ENCODE assay signal across 1 cellular context in the genomic region with DNA sequence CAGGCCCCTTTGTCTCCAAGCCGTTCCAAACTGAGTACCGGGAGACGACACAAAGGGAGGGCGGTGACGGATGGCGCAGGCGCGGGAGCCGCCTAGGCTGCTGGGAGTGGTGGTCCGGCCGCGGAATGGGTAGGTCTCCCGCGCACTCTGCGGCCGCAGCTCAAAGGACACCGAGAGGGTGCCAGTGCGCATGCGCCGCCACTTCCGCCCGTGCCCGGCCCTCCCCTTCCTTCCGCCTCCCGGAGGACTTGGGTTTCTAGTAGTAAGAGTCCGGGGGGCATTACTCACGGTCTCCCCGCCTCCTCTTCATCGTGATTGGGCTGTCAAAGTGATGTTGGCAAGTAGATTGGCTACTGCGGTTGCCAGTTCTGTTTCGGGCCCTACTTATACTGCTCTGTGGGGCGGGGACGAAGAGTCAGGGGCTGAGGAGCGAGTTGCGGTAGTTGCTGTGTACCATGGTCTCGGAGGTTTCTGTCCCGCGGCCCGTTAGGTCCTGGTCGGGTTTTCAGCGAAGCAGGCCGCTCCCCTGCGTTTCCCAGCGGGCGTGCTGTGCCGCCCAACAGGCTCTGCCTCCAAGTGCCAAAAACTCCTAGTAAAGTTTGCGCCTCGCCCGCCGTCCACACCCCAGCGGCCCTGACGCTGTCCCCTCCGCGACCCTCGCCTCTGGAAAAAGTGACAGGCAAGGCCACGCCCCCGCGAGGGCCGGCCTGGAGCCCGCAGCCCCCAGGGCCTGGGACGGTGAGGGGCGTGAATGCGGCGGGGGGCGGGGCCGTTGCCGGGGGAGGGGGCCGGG.
TF ChIP-seq lines count a peak whose summit lies in the region.

No MANE protein-coding gene starts in this region.

TF ChIP-seq in GM12878, 131 proteins besides CTCF, POLR2A, EP300 and RAD21 (continued from another document and continues in another):
- TF ChIP-seq, protein P1, sequence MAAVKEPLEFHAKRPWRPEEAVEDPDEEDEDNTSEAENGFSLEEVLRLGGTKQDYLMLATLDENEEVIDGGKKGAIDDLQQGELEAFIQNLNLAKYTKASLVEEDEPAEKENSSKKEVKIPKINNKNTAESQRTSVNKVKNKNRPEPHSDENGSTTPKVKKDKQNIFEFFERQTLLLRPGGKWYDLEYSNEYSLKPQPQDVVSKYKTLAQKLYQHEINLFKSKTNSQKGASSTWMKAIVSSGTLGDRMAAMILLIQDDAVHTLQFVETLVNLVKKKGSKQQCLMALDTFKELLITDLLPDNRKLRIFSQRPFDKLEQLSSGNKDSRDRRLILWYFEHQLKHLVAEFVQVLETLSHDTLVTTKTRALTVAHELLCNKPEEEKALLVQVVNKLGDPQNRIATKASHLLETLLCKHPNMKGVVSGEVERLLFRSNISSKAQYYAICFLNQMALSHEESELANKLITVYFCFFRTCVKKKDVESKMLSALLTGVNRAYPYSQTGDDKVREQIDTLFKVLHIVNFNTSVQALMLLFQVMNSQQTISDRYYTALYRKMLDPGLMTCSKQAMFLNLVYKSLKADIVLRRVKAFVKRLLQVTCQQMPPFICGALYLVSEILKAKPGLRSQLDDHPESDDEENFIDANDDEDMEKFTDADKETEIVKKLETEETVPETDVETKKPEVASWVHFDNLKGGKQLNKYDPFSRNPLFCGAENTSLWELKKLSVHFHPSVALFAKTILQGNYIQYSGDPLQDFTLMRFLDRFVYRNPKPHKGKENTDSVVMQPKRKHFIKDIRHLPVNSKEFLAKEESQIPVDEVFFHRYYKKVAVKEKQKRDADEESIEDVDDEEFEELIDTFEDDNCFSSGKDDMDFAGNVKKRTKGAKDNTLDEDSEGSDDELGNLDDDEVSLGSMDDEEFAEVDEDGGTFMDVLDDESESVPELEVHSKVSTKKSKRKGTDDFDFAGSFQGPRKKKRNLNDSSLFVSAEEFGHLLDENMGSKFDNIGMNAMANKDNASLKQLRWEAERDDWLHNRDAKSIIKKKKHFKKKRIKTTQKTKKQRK (IDR thresholded peaks at IDR 0.05; ENCODE audit: low read depth, low read length): peak; percentile 68
- TF ChIP-seq BCL11A (IDR thresholded peaks at IDR 0.05; ENCODE audit: low read depth, low read length): no peak
- TF ChIP-seq HDGF (IDR thresholded peaks at IDR 0.05): peak; percentile 84; the same call in 1 of the 2 replicates
- peak; percentile 95; the same call in 1 of the 2 replicates for TF ChIP-seq CBFB (IDR thresholded peaks at IDR 0.05; ENCODE audit: low read depth)
- TF ChIP-seq ATF7 (IDR thresholded peaks at IDR 0.05; ENCODE audit: low read depth): peak; percentile 72
- peak; percentile 66 for TF ChIP-seq SIX5 (IDR thresholded peaks at IDR 0.05; ENCODE audit: low read depth, low read length, severe bottlenecking)
- TF ChIP-seq, protein P2, sequence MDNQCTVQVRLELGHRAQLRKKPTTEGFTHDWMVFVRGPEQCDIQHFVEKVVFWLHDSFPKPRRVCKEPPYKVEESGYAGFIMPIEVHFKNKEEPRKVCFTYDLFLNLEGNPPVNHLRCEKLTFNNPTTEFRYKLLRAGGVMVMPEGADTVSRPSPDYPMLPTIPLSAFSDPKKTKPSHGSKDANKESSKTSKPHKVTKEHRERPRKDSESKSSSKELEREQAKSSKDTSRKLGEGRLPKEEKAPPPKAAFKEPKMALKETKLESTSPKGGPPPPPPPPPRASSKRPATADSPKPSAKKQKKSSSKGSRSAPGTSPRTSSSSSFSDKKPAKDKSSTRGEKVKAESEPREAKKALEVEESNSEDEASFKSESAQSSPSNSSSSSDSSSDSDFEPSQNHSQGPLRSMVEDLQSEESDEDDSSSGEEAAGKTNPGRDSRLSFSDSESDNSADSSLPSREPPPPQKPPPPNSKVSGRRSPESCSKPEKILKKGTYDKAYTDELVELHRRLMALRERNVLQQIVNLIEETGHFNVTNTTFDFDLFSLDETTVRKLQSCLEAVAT (IDR thresholded peaks at IDR 0.05): peak; percentile 91
- TF ChIP-seq, protein P3, sequence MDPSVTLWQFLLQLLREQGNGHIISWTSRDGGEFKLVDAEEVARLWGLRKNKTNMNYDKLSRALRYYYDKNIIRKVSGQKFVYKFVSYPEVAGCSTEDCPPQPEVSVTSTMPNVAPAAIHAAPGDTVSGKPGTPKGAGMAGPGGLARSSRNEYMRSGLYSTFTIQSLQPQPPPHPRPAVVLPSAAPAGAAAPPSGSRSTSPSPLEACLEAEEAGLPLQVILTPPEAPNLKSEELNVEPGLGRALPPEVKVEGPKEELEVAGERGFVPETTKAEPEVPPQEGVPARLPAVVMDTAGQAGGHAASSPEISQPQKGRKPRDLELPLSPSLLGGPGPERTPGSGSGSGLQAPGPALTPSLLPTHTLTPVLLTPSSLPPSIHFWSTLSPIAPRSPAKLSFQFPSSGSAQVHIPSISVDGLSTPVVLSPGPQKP (IDR thresholded peaks at IDR 0.05; ENCODE audit: low read depth, low read length): peak; percentile 98
- peak; percentile 62 for TF ChIP-seq NFYA (IDR thresholded peaks at IDR 0.05; ENCODE audit: borderline replicate concordance, low read depth, low read length)
- TF ChIP-seq SP1 (IDR thresholded peaks at IDR 0.05; ENCODE audit: low read depth, low read length): peak; percentile 99
- 0 out of 2 replicates have a peak, but pooled peaks have one; percentile 34 for TF ChIP-seq SPI1 (IDR thresholded peaks at IDR 0.05; ENCODE audit: borderline replicate concordance, insufficient read depth, low read depth, low read length)
- TF ChIP-seq, protein P4, sequence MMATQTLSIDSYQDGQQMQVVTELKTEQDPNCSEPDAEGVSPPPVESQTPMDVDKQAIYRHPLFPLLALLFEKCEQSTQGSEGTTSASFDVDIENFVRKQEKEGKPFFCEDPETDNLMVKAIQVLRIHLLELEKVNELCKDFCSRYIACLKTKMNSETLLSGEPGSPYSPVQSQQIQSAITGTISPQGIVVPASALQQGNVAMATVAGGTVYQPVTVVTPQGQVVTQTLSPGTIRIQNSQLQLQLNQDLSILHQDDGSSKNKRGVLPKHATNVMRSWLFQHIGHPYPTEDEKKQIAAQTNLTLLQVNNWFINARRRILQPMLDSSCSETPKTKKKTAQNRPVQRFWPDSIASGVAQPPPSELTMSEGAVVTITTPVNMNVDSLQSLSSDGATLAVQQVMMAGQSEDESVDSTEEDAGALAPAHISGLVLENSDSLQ (IDR thresholded peaks at IDR 0.05): peak; percentile 99
- TF ChIP-seq, protein P5, sequence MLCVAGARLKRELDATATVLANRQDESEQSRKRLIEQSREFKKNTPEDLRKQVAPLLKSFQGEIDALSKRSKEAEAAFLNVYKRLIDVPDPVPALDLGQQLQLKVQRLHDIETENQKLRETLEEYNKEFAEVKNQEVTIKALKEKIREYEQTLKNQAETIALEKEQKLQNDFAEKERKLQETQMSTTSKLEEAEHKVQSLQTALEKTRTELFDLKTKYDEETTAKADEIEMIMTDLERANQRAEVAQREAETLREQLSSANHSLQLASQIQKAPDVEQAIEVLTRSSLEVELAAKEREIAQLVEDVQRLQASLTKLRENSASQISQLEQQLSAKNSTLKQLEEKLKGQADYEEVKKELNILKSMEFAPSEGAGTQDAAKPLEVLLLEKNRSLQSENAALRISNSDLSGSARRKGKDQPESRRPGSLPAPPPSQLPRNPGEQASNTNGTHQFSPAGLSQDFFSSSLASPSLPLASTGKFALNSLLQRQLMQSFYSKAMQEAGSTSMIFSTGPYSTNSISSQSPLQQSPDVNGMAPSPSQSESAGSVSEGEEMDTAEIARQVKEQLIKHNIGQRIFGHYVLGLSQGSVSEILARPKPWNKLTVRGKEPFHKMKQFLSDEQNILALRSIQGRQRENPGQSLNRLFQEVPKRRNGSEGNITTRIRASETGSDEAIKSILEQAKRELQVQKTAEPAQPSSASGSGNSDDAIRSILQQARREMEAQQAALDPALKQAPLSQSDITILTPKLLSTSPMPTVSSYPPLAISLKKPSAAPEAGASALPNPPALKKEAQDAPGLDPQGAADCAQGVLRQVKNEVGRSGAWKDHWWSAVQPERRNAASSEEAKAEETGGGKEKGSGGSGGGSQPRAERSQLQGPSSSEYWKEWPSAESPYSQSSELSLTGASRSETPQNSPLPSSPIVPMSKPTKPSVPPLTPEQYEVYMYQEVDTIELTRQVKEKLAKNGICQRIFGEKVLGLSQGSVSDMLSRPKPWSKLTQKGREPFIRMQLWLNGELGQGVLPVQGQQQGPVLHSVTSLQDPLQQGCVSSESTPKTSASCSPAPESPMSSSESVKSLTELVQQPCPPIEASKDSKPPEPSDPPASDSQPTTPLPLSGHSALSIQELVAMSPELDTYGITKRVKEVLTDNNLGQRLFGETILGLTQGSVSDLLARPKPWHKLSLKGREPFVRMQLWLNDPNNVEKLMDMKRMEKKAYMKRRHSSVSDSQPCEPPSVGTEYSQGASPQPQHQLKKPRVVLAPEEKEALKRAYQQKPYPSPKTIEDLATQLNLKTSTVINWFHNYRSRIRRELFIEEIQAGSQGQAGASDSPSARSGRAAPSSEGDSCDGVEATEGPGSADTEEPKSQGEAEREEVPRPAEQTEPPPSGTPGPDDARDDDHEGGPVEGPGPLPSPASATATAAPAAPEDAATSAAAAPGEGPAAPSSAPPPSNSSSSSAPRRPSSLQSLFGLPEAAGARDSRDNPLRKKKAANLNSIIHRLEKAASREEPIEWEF (IDR thresholded peaks at IDR 0.05; ENCODE audit: insufficient replicate concordance, low read depth, low read length): no peak
- peak; percentile 94 for TF ChIP-seq NBN (IDR thresholded peaks at IDR 0.05)
- TF ChIP-seq, protein P6, sequence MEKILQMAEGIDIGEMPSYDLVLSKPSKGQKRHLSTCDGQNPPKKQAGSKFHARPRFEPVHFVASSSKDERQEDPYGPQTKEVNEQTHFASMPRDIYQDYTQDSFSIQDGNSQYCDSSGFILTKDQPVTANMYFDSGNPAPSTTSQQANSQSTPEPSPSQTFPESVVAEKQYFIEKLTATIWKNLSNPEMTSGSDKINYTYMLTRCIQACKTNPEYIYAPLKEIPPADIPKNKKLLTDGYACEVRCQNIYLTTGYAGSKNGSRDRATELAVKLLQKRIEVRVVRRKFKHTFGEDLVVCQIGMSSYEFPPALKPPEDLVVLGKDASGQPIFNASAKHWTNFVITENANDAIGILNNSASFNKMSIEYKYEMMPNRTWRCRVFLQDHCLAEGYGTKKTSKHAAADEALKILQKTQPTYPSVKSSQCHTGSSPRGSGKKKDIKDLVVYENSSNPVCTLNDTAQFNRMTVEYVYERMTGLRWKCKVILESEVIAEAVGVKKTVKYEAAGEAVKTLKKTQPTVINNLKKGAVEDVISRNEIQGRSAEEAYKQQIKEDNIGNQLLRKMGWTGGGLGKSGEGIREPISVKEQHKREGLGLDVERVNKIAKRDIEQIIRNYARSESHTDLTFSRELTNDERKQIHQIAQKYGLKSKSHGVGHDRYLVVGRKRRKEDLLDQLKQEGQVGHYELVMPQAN (conservative IDR thresholded peaks at IDR 0.05): peak; percentile 89
- TF ChIP-seq CHD1 (IDR thresholded peaks at IDR 0.05; ENCODE audit: low read depth, low read length): peak; percentile 93
- TF ChIP-seq, protein P7, sequence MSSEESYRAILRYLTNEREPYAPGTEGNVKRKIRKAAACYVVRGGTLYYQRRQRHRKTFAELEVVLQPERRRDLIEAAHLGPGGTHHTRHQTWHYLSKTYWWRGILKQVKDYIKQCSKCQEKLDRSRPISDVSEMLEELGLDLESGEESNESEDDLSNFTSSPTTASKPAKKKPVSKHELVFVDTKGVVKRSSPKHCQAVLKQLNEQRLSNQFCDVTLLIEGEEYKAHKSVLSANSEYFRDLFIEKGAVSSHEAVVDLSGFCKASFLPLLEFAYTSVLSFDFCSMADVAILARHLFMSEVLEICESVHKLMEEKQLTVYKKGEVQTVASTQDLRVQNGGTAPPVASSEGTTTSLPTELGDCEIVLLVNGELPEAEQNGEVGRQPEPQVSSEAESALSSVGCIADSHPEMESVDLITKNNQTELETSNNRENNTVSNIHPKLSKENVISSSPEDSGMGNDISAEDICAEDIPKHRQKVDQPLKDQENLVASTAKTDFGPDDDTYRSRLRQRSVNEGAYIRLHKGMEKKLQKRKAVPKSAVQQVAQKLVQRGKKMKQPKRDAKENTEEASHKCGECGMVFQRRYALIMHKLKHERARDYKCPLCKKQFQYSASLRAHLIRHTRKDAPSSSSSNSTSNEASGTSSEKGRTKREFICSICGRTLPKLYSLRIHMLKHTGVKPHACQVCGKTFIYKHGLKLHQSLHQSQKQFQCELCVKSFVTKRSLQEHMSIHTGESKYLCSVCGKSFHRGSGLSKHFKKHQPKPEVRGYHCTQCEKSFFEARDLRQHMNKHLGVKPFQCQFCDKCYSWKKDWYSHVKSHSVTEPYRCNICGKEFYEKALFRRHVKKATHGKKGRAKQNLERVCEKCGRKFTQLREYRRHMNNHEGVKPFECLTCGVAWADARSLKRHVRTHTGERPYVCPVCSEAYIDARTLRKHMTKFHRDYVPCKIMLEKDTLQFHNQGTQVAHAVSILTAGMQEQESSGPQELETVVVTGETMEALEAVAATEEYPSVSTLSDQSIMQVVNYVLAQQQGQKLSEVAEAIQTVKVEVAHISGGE (CRISPR knock-in tag; IDR thresholded peaks at IDR 0.05): peak; percentile 37; the same call in 1 of the 2 replicates
- TF ChIP-seq CREM (IDR thresholded peaks at IDR 0.05; ENCODE audit: low read depth): peak; percentile 32; the same call in 1 of the 2 replicates
- peak; percentile 26; the same call in 1 of the 2 replicates for TF ChIP-seq NR2F1 (conservative IDR thresholded peaks at IDR 0.05)
- no peak for TF ChIP-seq GABPA (IDR thresholded peaks at IDR 0.05; ENCODE audit: low read depth)
- 0 out of 2 replicates have a peak, but pooled peaks have one; percentile 17 for TF ChIP-seq IRF4 (IDR thresholded peaks at IDR 0.05; ENCODE audit: low read depth, low read length)
- no peak; a peak in 1 of 4 replicates for TF ChIP-seq IKZF2 (IDR thresholded peaks at IDR 0.05)
- TF ChIP-seq GATAD2B (conservative IDR thresholded peaks at IDR 0.05; ENCODE audit: low read depth): peak; percentile 70; the same call in 1 of the 2 replicates
- peak; percentile 58 for TF ChIP-seq LARP7 (IDR thresholded peaks at IDR 0.05)
- TF ChIP-seq RAD51 (IDR thresholded peaks at IDR 0.05): no peak
- TF ChIP-seq, protein P8, sequence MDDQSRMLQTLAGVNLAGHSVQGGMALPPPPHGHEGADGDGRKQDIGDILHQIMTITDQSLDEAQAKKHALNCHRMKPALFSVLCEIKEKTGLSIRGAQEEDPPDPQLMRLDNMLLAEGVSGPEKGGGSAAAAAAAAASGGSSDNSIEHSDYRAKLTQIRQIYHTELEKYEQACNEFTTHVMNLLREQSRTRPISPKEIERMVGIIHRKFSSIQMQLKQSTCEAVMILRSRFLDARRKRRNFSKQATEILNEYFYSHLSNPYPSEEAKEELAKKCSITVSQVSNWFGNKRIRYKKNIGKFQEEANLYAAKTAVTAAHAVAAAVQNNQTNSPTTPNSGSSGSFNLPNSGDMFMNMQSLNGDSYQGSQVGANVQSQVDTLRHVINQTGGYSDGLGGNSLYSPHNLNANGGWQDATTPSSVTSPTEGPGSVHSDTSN (IDR thresholded peaks at IDR 0.05; ENCODE audit: insufficient replicate concordance, low read depth, low read length): peak; percentile 97
- TF ChIP-seq, protein P9, sequence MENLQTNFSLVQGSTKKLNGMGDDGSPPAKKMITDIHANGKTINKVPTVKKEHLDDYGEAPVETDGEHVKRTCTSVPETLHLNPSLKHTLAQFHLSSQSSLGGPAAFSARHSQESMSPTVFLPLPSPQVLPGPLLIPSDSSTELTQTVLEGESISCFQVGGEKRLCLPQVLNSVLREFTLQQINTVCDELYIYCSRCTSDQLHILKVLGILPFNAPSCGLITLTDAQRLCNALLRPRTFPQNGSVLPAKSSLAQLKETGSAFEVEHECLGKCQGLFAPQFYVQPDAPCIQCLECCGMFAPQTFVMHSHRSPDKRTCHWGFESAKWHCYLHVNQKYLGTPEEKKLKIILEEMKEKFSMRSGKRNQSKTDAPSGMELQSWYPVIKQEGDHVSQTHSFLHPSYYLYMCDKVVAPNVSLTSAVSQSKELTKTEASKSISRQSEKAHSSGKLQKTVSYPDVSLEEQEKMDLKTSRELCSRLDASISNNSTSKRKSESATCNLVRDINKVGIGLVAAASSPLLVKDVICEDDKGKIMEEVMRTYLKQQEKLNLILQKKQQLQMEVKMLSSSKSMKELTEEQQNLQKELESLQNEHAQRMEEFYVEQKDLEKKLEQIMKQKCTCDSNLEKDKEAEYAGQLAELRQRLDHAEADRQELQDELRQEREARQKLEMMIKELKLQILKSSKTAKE (IDR thresholded peaks at IDR 0.05; ENCODE audit: low read depth, poor library complexity, severe bottlenecking): peak; percentile 46
- TF ChIP-seq SMAD1 (IDR thresholded peaks at IDR 0.05; ENCODE audit: low read depth, partially characterized antibody): peak; percentile 95
- TF ChIP-seq IKZF1 (conservative IDR thresholded peaks at IDR 0.05): peak; percentile 98
